In genomic region chrX:71514367-71515038, GRCh38 we compare ENCODE assay signal across 1 cellular context.
TF ChIP-seq lines count a peak whose summit lies in the region.

No MANE protein-coding gene starts in this region.

TF ChIP-seq in HepG2, 621 proteins besides CTCF, POLR2A, EP300 and RAD21 (continued from another document):
- TF ChIP-seq PRDM10 (CRISPR knock-in tag; IDR thresholded peaks at IDR 0.05; ENCODE audit: low read depth) (no peak), SIX4 (CRISPR knock-in tag; IDR thresholded peaks at IDR 0.05) (no peak), POLR2AphosphoS2 (IDR thresholded peaks at IDR 0.05; ENCODE audit: low read depth, low read length) (no peak), SRSF1 (optimal IDR thresholded peaks at IDR 0.05; ENCODE audit: low read depth, low read length) (no peak), MAF1 (CRISPR knock-in tag; IDR thresholded peaks at IDR 0.05; ENCODE audit: borderline replicate concordance) (no peak), PHF5A (CRISPR knock-in tag; IDR thresholded peaks at IDR 0.05; ENCODE audit: low read depth, unreplicated experiment) (no peak), TBL1XR1 (IDR thresholded peaks at IDR 0.05; ENCODE audit: borderline replicate concordance, low read length, partially characterized antibody) (no peak), ZNF564 (CRISPR knock-in tag; IDR thresholded peaks at IDR 0.05) (no peak), ZNF761 (CRISPR knock-in tag; conservative IDR thresholded peaks at IDR 0.05) (no peak), ATF6 (CRISPR knock-in tag; conservative IDR thresholded peaks at IDR 0.05) (no peak), ATF3 (CRISPR knock-in tag; IDR thresholded peaks at IDR 0.05) (no peak), GATAD1 (CRISPR knock-in tag; IDR thresholded peaks at IDR 0.05) (no peak), GFI1 (CRISPR knock-in tag; IDR thresholded peaks at IDR 0.05; ENCODE audit: borderline replicate concordance) (no peak)
TF ChIP-seq in HepG2: peak in this region for 0.
